ENCODE assay signal across 11 cellular contexts in genomic region chr4:151887816-151888180, GRCh38.
DNase-seq lines count a peak whose midpoint lies in the region; ATAC-seq, FAIRE-seq and TF ChIP-seq lines count a peak whose summit lies in the region.
"Had no signal": no experiment of that assay in that cellular context is flagged by ENCODE, and none has a peak within 500 bp of the region (broad histone marks: within the 10 kb centered on the region; RNA-seq: fewer than 3 reads in every experiment).

No MANE protein-coding gene starts in this region.

- no peaks in the 10 kb centered on the region; the same call in 2 of the 3 replicates for H3K9me3 ChIP-seq in GM12878 (replicated peaks; ENCODE audit: control insufficient read depth, insufficient read depth, low read length)
- H3K9me3 ChIP-seq in transverse colon = no peaks in the 10 kb centered on the region
- H3K9me3 ChIP-seq in esophagus squamous epithelium = no peaks in the 10 kb centered on the region

- peak overlapping the region; percentile 70 for H3K4me2 ChIP-seq in GM12878 (ENCODE audit: control insufficient read depth, insufficient read depth)
- H3K4me2 ChIP-seq: smooth muscle cell had no signal

- 67% methylated on average over 3 of the region's 3 CpGs for WGBS in GM12878 (ENCODE audit: insufficient coverage, insufficient replicate concordance, low lambda C conversion rate, missing lambda C conversion rate)
- WGBS in transverse colon (ENCODE audit: low coverage in 1 of 2), 2 donors = 82% methylated on average over 3 of the region's 3 CpGs
- 84 to 90% methylated on average over 2 of the region's 3 CpGs for WGBS in esophagus squamous epithelium, 2 donors

- H3K4me3 ChIP-seq in GM12878 (no peak overlapping the region), transverse colon (no peak overlapping the region), esophagus squamous epithelium (no peak overlapping the region)
- H3K4me3 ChIP-seq: smooth muscle cell had no signal

- H2AFZ ChIP-seq in GM12878 (ENCODE audit: control insufficient read depth, low read depth, low read length) = no peak overlapping the region; the same call in 1 of the 2 replicates

- in situ Hi-C loops in GM12878 (cut with MboI) = no loop called here
- in situ Hi-C loops in transverse colon (cut with MboI; ENCODE audit: low pct_ligation_motif_present in 1 of 4, low pct_unique_long_range_greater_than_20kb in 1 of 4, low sequenced_read_pairs in 3 of 4) = no loop called here

- H4K20me1 ChIP-seq in GM12878 (ENCODE audit: control insufficient read depth, insufficient read depth) = no peaks in the 10 kb centered on the region

- SMC1A ChIA-PET in GM12878 (lab: Charles Lee; ENCODE audit: uncharacterized antibody, unreplicated experiment) = interaction anchor here (0.7 to 3.1 kb wide), 14 partner anchors 9 to 622 kb away, joined by 3 to 23 read pairs (median 3); no protein-coding TSS in a partner anchor

- no peak for TF ChIP-seq POLR2A in GM12878 (IDR thresholded peaks at IDR 0.05; ENCODE audit: low read depth, low read length)
- no peak for TF ChIP-seq POLR2A in transverse colon (IDR thresholded peaks at IDR 0.05)
- no peak for TF ChIP-seq POLR2A in esophagus squamous epithelium (IDR thresholded peaks at IDR 0.05)

- no peaks in the 10 kb centered on the region for H3K79me2 ChIP-seq in GM12878 (ENCODE audit: control insufficient read depth, insufficient read depth, low read length)

- POLR2A ChIA-PET in GM12878 (lab: Charles Lee) = interaction anchor here (1.3 to 1.5 kb wide), 2 partner anchors 13 to 94 kb away, joined by 3 read pairs; no protein-coding TSS in a partner anchor

- ATAC-seq in GM18870 (IDR thresholded peaks at IDR 0.05; ENCODE audit: unreplicated experiment) = peak; percentile 28
- peak; percentile 36 for ATAC-seq in GM21526 (IDR thresholded peaks at IDR 0.05; ENCODE audit: low FRiP score, unreplicated experiment)
- ATAC-seq in HG03066 (IDR thresholded peaks at IDR 0.05; ENCODE audit: low read depth, unreplicated experiment) = peak; percentile 27
- ATAC-seq in GM12878 = peak; percentile 60

- H3K27ac ChIP-seq in GM12878 (ENCODE audit: control insufficient read depth, insufficient read depth) (peak overlapping the region; percentile 80), transverse colon (no peak overlapping the region), esophagus squamous epithelium (no peak overlapping the region)

- BruUV-seq in GM12878 (replicated peaks; lab: Mats Ljungman, UMichigan) = no TSS peak

- CTCF ChIA-PET in GM12878 (lab: Yijun Ruan, JAX) = interaction anchor here (0.6 to 2.4 kb wide), 6 partner anchors 21 to 353 kb away, joined by 3 to 7 read pairs (median 4); no protein-coding TSS in a partner anchor

- DNase-seq in GM12878 (ENCODE audit: low read depth, low spot score) (peak; percentile 25), transverse colon (no peak), T-helper 1 cell (no peak), T1000 (lab: John Stamatoyannopoulos, UW) (no peak), esophagus squamous epithelium (lab: John Stamatoyannopoulos, UW) (no peak)
- DNase-seq: NCI-H1092; NK-92 treated with Interleukin-12 subunit alpha and Interleukin-12 subunit beta, amount 100 ng/mL, for 24 hours had no signal

- TF ChIP-seq EP300 in GM12878 (IDR thresholded peaks at IDR 0.05; ENCODE audit: borderline replicate concordance in 1 of 2, control insufficient read depth in 1 of 2, low read depth in 2 of 2, low read length in 2 of 2) (no peak), transverse colon (IDR thresholded peaks at IDR 0.05; ENCODE audit: low read depth) (no peak)

- H3K4me1 ChIP-seq in GM12878 (ENCODE audit: control insufficient read depth, insufficient read depth, low read length) (peaks cover 38% of the 10 kb centered on the region), transverse colon (no peaks in the 10 kb centered on the region), esophagus squamous epithelium (peaks cover 0 to 7% (median 0%) of the 10 kb centered on the region in 3 donors)

- TF ChIP-seq RAD21 in GM12878 (IDR thresholded peaks at IDR 0.05; ENCODE audit: insufficient read depth, low read depth, low read length) = no peak

- H3K27me3 ChIP-seq in GM12878 (replicated peaks in 1 of 2; ENCODE audit: control insufficient read depth in 2 of 2, insufficient read depth in 2 of 2, low read length in 1 of 2) = no peaks in the 10 kb centered on the region
- no peaks in the 10 kb centered on the region for H3K27me3 ChIP-seq in transverse colon
- H3K27me3 ChIP-seq in esophagus squamous epithelium = no peaks in the 10 kb centered on the region

- no peak overlapping the region for H3K9ac ChIP-seq in GM12878 (ENCODE audit: control insufficient read depth, insufficient read depth, low read length)

- RAD21 ChIA-PET in GM12878 (lab: Charles Lee; ENCODE audit: unreplicated experiment) = interaction anchor here (0.7 to 2.1 kb wide), 13 partner anchors 8 to 492 kb away, joined by 3 to 11 read pairs (median 5); no protein-coding TSS in a partner anchor

- intact Hi-C loops in GM12878 (cut with micrococcal nuclease; ENCODE audit: unreplicated experiment) = loop anchor here (1.0 to 5.0 kb wide), 8 partner anchors 89 to 665 kb away; partner anchors contain the start of gene GATB
- intact Hi-C loops in transverse colon (cut with DNase I; ENCODE audit: low total_unique reads) = no loop called here
- intact Hi-C loops in esophagus squamous epithelium (cut with DNase I) = no loop called here

- FAIRE-seq in GM12878 (lab: Jason Lieb, UNC) = no peak

- H3K36me3 ChIP-seq in GM12878 (ENCODE audit: control insufficient read depth in 2 of 2, insufficient read depth in 2 of 2, low read length in 1 of 2) = no peaks in the 10 kb centered on the region
- no peaks in the 10 kb centered on the region for H3K36me3 ChIP-seq in transverse colon
- no peaks in the 10 kb centered on the region for H3K36me3 ChIP-seq in esophagus squamous epithelium

- no peak for TF ChIP-seq CTCF in GM12878 (IDR thresholded peaks at IDR 0.05 in 2 of 3, conservative IDR thresholded peaks at IDR 0.05 in 1 of 3; ENCODE audit: control insufficient read depth in 2 of 3, extremely low read depth in 1 of 3, insufficient read depth in 1 of 3, low read depth in 3 of 3, low read length in 3 of 3)
- no peak for TF ChIP-seq CTCF in transverse colon (IDR thresholded peaks at IDR 0.05)
- no peak for TF ChIP-seq CTCF in esophagus squamous epithelium (IDR thresholded peaks at IDR 0.05)

TF ChIP-seq in GM12878, 131 proteins besides CTCF, POLR2A, EP300 and RAD21:
- TF ChIP-seq YY1 (IDR thresholded peaks at IDR 0.05; ENCODE audit: low read depth, low read length) (0 out of 2 replicates have a peak, but pooled peaks have one; percentile 5), SMAD5 (IDR thresholded peaks at IDR 0.05; ENCODE audit: low read depth) (no peak), JUNB (IDR thresholded peaks at IDR 0.05) (0 out of 2 replicates have a peak, but pooled peaks have one; percentile 0), SUZ12 (IDR thresholded peaks at IDR 0.05; ENCODE audit: unreplicated experiment) (no peak)
